Comparison of ENCODE assay signal across 25 cellular contexts in the genomic region with DNA sequence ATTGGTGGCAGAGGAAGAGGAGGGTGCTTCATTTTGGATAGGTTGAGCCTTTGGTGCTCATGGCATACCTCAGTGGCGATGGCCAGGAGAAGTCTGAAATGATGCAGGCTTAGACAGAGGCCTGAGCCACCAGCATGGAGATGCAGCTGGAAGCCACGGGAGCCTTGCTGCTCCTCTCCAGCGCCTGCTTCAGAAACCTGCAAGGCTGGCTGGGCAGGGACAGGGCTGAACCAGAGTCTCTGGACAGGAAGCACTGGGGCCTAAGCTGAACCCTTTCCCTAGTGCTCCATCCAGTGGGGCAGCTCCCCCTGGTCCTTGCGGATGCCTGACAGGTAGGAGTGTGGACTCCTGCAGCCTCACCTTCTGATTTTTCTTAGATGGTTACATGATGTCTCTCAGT. TPM values are rescaled to one million over a fixed set of nuclear protein-coding genes. Genes with fewer than 3 reads are reported as not detected.
"Had no signal": no experiment of that assay in that cellular context is flagged by ENCODE, and none has a peak within 500 bp of the region (broad histone marks: within the 10 kb centered on the region; RNA-seq: fewer than 3 reads in every experiment).

No MANE protein-coding gene starts in this region.

- H3K4me1 ChIP-seq: gastrocnemius medialis, lower lobe of right lung had no signal

- H3K9me3 ChIP-seq: esophagus squamous epithelium, gastrocnemius medialis, heart right ventricle, left lung, lower lobe of right lung had no signal

- H3K4me3 ChIP-seq: coronary artery, dorsolateral prefrontal cortex, esophagus squamous epithelium, gastrocnemius medialis, heart right ventricle, left lung, lower lobe of right lung had no signal

- FAIRE-seq: colon, endothelial cell of umbilical vein, islet of Langerhans, keratinocyte had no signal

- DNase-seq: dermis blood vessel endothelial cell; dorsolateral prefrontal cortex; effector CD4-positive, alpha-beta T cell; effector memory CD4-positive, alpha-beta T cell; esophagus squamous epithelium; foreskin fibroblast; foreskin melanocyte; gastrocnemius medialis; glutamatergic neuron; head of caudate nucleus; heart right ventricle; hippocampal formation; left cardiac atrium; left lung; left ventricle myocardium superior; lower lobe of right lung; mesenchymal stem cell; midbrain had no signal

- H3K27me3 ChIP-seq: dorsolateral prefrontal cortex, esophagus squamous epithelium, gastrocnemius medialis, heart right ventricle had no signal

- H3K36me3 ChIP-seq: gastrocnemius medialis had no signal

- ATAC-seq: gastrocnemius medialis, heart right ventricle, left cardiac atrium, left lung, left ventricle myocardium superior, lower lobe of right lung had no signal

- H3K27ac ChIP-seq: coronary artery, dorsolateral prefrontal cortex, esophagus squamous epithelium, gastrocnemius medialis, heart right ventricle, left lung, lower lobe of right lung had no signal

RNA-seq across cellular contexts. Expression of a gene that starts 36.7 kb away (rescaled TPM):
- total RNA-seq: endothelial cell of umbilical vein, glomerular endothelial cell, mononuclear cell had no signal
- polyA plus RNA-seq: keratinocyte had no signal
